In genomic region chr2:74458957-74459290, GRCh38 we compare ENCODE assay signal across 8 cellular contexts. TPM values are rescaled to one million over a fixed set of nuclear protein-coding genes. Genes with fewer than 3 reads are reported as not detected.
DNase-seq lines count a peak whose midpoint lies in the region; ATAC-seq and TF ChIP-seq lines count a peak whose summit lies in the region.

No MANE protein-coding gene starts in this region.

- H3K36me3 ChIP-seq in left ventricle myocardium inferior (peaks cover 21% of the 10 kb centered on the region), body of pancreas (replicated peaks in 1 of 2; ENCODE audit: insufficient read depth in 1 of 2, low read depth in 2 of 2) (no peaks in the 10 kb centered on the region), lung (ENCODE audit: control insufficient read depth in 2 of 2, insufficient read depth in 2 of 2, low read length in 2 of 2) (peaks cover 6 to 15% of the 10 kb centered on the region in 2 donors), uterus (no peaks in the 10 kb centered on the region)

- H3K27me3 ChIP-seq in left ventricle myocardium inferior (ENCODE audit: low read depth) (no peaks in the 10 kb centered on the region), body of pancreas (no peaks in the 10 kb centered on the region), lung (ENCODE audit: control insufficient read depth, insufficient read depth) (no peaks in the 10 kb centered on the region), uterus (no peaks in the 10 kb centered on the region)

- H3K27ac ChIP-seq in left ventricle myocardium inferior (replicated peaks) = peak overlapping the region; percentile 98
- H3K27ac ChIP-seq in body of pancreas = peak overlapping the region in 3 of 4 donors; percentile 60 to 96 (median 76)
- H3K27ac ChIP-seq in lung (ENCODE audit: low read depth in 1 of 2, low read length in 1 of 2) = peak overlapping the region; percentile 55 to 68
- peak overlapping the region; percentile 68 to 79 for H3K27ac ChIP-seq in uterus

- 1 to 2% methylated on average over 8 to 9 of the region's 9 CpGs for WGBS in body of pancreas, 2 donors
- 2 to 9% methylated on average over 9 of the region's 9 CpGs for WGBS in lung, 2 donors

- DNase-seq in left ventricle myocardium inferior (no peak), Right ventricle myocardium inferior (ENCODE audit: missing footprints) (no peak), body of pancreas (no peak), lung (ENCODE audit: low spot score) (no peak), uterus (no peak), NCI-H1048 (lab: John Stamatoyannopoulos, UW) (no peak)

- intact Hi-C loops in left ventricle myocardium inferior (cut with micrococcal nuclease) = no loop called here
- intact Hi-C loops in Right ventricle myocardium inferior (cut with DNase I) = no loop called here
- intact Hi-C loops in body of pancreas (cut with DNase I) = no loop called here
- intact Hi-C loops in uterus (cut with DNase I; ENCODE audit: low total_unique reads) = no loop called here

- TF ChIP-seq CTCF in left ventricle myocardium inferior (IDR thresholded peaks at IDR 0.05; ENCODE audit: borderline replicate concordance) (no peak), body of pancreas (IDR thresholded peaks at IDR 0.05) (no peak), lung (IDR thresholded peaks at IDR 0.05; ENCODE audit: control extremely low read depth, extremely low read depth) (no peak), uterus (IDR thresholded peaks at IDR 0.05) (no peak)

- H3K4me3 ChIP-seq in left ventricle myocardium inferior (peak overlapping the region; percentile 87), body of pancreas (peak overlapping the region; percentile 49 to 63), lung (peak overlapping the region; percentile 50), uterus (peak overlapping the region; percentile 66 to 70)

- TF ChIP-seq POLR2A in body of pancreas (IDR thresholded peaks at IDR 0.05) = no peak
- no peak for TF ChIP-seq POLR2A in uterus (IDR thresholded peaks at IDR 0.05)

- peaks cover 51% of the 10 kb centered on the region for H3K4me1 ChIP-seq in left ventricle myocardium inferior
- peaks cover 53% of the 10 kb centered on the region for H3K4me1 ChIP-seq in body of pancreas
- peaks cover 6 to 9% of the 10 kb centered on the region in 2 donors for H3K4me1 ChIP-seq in lung (ENCODE audit: control insufficient read depth in 2 of 2, insufficient read depth in 2 of 2, low read length in 2 of 2)
- H3K4me1 ChIP-seq in uterus = peaks cover 3 to 19% of the 10 kb centered on the region in 2 donors

- no peaks in the 10 kb centered on the region for H3K9me3 ChIP-seq in left ventricle myocardium inferior (replicated peaks)
- no peaks in the 10 kb centered on the region for H3K9me3 ChIP-seq in body of pancreas
- no peaks in the 10 kb centered on the region for H3K9me3 ChIP-seq in lung (ENCODE audit: control insufficient read depth in 2 of 2, insufficient read depth in 1 of 2, low read length in 1 of 2)
- no peaks in the 10 kb centered on the region for H3K9me3 ChIP-seq in uterus

- no peak for ATAC-seq in Right ventricle myocardium inferior
- no peak for ATAC-seq in body of pancreas
- no peak for ATAC-seq in lung (ENCODE audit: insufficient read depth, low FRiP score)
- no peak for ATAC-seq in HG03159 (IDR thresholded peaks at IDR 0.05; ENCODE audit: unreplicated experiment)
- ATAC-seq in GM21423 (IDR thresholded peaks at IDR 0.05; ENCODE audit: unreplicated experiment) = no peak

RNA-seq across cellular contexts. Expression of gene WBP1, which starts 0.7 kb away (rescaled TPM):
- 46.1 TPM for total RNA-seq in left ventricle myocardium inferior
- 44.3 TPM for total RNA-seq in Right ventricle myocardium inferior
- total RNA-seq in body of pancreas = 10 to 100 TPM; 35.3 to 56.3 TPM
- total RNA-seq in lung = 10 to 100 TPM; 39.5 to 65.0 TPM
- polyA plus RNA-seq in lung = 10 to 100 TPM; 55.9 to 56.7 TPM
- total RNA-seq in uterus = 10 to 100 TPM; 25.4 to 74.2 (median 50.8) TPM

RNA-seq across cellular contexts. Expression of gene INO80B, which starts 4.0 kb away (rescaled TPM):
- total RNA-seq in left ventricle myocardium inferior = 19.3 TPM
- 15.7 TPM for total RNA-seq in Right ventricle myocardium inferior
- total RNA-seq in body of pancreas = 10 to 100 TPM in 1 of 2 donors, 1 to 10 TPM in 1; 6.3 to 32.4 TPM
- total RNA-seq in lung = 10 to 100 TPM; 22.7 to 40.7 TPM
- 10 to 100 TPM; 33.1 to 72.3 TPM for polyA plus RNA-seq in lung
- total RNA-seq in uterus = 10 to 100 TPM; 28.5 to 63.3 (median 48.0) TPM

RNA-seq across cellular contexts. Expression of gene MOGS, which starts 6.3 kb away (rescaled TPM):
- total RNA-seq in left ventricle myocardium inferior = 19.5 TPM
- total RNA-seq in Right ventricle myocardium inferior = 20.7 TPM
- total RNA-seq in body of pancreas = 10 to 100 TPM; 43.6 to 65.9 TPM
- total RNA-seq in lung = 10 to 100 TPM; 37.5 to 72.0 TPM
- polyA plus RNA-seq in lung = 10 to 100 TPM; 35.4 to 53.5 TPM
- 10 to 100 TPM; 20.2 to 56.2 (median 29.8) TPM for total RNA-seq in uterus

RNA-seq across cellular contexts. Expression of gene MRPL53, which starts 13.6 kb away (rescaled TPM):
- total RNA-seq in left ventricle myocardium inferior (176 TPM), Right ventricle myocardium inferior (167 TPM), body of pancreas (10 to 100 TPM; 20.1 to 88.2 TPM), lung (100 to 1,000 TPM in 1 of 2 donors, 10 to 100 TPM in 1; 23.3 to 106 TPM), uterus (100 to 1,000 TPM in 1 of 4 donors, 10 to 100 TPM in 2, 1 to 10 TPM in 1; 8.8 to 101 (median 45.8) TPM)
- 10 to 100 TPM; 70.6 to 70.9 TPM for polyA plus RNA-seq in lung

RNA-seq across cellular contexts. Expression of gene RTKN, which starts 17.2 kb away (rescaled TPM):
- total RNA-seq in left ventricle myocardium inferior (14.0 TPM), Right ventricle myocardium inferior (16.4 TPM), body of pancreas (10 to 100 TPM; 36.1 to 80.8 TPM), lung (10 to 100 TPM; 37.5 to 46.0 TPM), uterus (10 to 100 TPM in 2 of 4 donors, 1 to 10 TPM in 2; 9.8 to 36.3 (median 12.0) TPM)
- polyA plus RNA-seq in lung = 10 to 100 TPM; 21.9 to 23.7 TPM
